ENCODE assay signal across 8 cellular contexts in the genomic region with DNA sequence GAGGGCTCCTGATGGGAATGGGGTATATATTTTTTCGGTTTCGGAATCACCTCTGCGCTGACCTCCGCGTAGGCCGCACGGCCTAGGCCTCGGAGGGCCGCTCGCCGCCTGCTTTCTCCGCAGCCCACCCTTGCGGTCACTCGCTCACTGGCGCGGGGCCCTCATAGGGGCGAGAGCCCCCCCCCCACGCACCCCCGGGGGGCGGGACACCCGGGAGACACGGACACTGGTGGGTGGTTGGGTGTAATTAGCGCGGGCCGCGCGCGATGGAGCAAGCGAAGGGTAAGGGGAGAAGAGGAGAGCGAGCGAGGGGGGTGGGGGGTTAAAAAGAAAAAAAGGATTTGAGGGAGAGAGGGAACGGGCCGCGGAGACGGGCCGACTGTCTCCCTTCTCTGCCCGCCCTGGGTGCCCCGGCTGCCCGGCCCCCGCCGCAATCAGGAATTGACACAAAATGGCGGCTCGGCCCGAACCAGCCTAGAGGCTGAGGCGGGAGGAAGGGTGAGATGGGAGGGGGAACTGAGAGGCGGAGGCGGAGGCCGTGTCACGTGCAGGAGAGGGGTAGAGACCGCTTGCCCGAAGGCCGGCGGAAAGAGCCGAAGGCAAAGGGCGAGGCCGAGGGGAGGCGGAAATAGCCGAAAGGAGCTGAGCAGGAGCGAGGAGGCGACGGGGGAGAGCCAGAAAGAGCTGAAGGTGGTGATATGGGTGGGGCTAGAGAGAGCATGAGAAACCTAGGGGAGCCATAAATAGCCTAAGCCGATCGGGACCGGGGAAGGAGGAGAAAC. TPM values are rescaled to one million over a fixed set of nuclear protein-coding genes. Genes with fewer than 3 reads are reported as not detected.
DNase-seq lines count a peak whose midpoint lies in the region; ATAC-seq and TF ChIP-seq lines count a peak whose summit lies in the region.

No MANE protein-coding gene starts in this region.

- peak; percentile 30; the same call in 1 of the 2 replicates for TF ChIP-seq EP300 in Ishikawa (IDR thresholded peaks at IDR 0.05; ENCODE audit: borderline replicate concordance)

- TF ChIP-seq CTCF in mucosa of descending colon (IDR thresholded peaks at IDR 0.05) = no peak

- intact Hi-C loops in mucosa of descending colon (cut with DNase I, micrococcal nuclease) = no loop called here

- no peaks in the 10 kb centered on the region for H3K36me3 ChIP-seq in mucosa of descending colon (ENCODE audit: low read depth)

- TF ChIP-seq RAD21 in Ishikawa (IDR thresholded peaks at IDR 0.05; ENCODE audit: low read depth) = no peak

- H3K9me3 ChIP-seq in mucosa of descending colon = no peaks in the 10 kb centered on the region

- ATAC-seq in GM21619 (IDR thresholded peaks at IDR 0.05; ENCODE audit: unreplicated experiment) (peak; percentile 78), mucosa of descending colon (peak; percentile 90)

- DNase-seq in DMS153 treated with DMSO at 0.1 percent for 48 hours (lab: John Stamatoyannopoulos, UW; ENCODE audit: unreplicated experiment) (peak; percentile 96), OCI-M2 (lab: John Stamatoyannopoulos, UW; ENCODE audit: unreplicated experiment) (peak; percentile 95), epithelial cell of prostate (ENCODE audit: low read depth, low spot score) (peak; percentile 95), mucosa of descending colon (peak; percentile 98 to 100 (median 100))
- DNase-seq in activated T-cell treated with anti-CD3 and anti-CD28 coated beads, Interleukin-2, amount 50 U/mL, for 1 hour = peak; percentile 99
- peak; percentile 90 to 98 for DNase-seq in stimulated activated CD8-positive, alpha-beta memory T cell treated with anti-CD3 and anti-CD28 coated beads, Interleukin-4, amount 100 ng/mL, for 1 hour (ENCODE audit: low read depth in 2 of 2, low spot score in 1 of 2)

- peaks cover 11% of the 10 kb centered on the region for H3K4me1 ChIP-seq in mucosa of descending colon (ENCODE audit: low read depth)

- H3K4me3 ChIP-seq in mucosa of descending colon = peak overlapping the region; percentile 92

- H3K27ac ChIP-seq in epithelial cell of prostate = peak overlapping the region; percentile 99

TF ChIP-seq in Ishikawa, 13 proteins besides CTCF, POLR2A, EP300 and RAD21:
- TF ChIP-seq FOXM1 (IDR thresholded peaks at IDR 0.05; ENCODE audit: borderline replicate concordance, low read depth) = no peak
- TF ChIP-seq ZBTB7A (IDR thresholded peaks at IDR 0.05; ENCODE audit: low read depth) = no peak; the same call in none of the 2 replicates
- TF ChIP-seq NFIC (IDR thresholded peaks at IDR 0.05) = 0 out of 2 replicates have a peak, but pooled peaks have one; percentile 4
- TF ChIP-seq, protein P1, sequence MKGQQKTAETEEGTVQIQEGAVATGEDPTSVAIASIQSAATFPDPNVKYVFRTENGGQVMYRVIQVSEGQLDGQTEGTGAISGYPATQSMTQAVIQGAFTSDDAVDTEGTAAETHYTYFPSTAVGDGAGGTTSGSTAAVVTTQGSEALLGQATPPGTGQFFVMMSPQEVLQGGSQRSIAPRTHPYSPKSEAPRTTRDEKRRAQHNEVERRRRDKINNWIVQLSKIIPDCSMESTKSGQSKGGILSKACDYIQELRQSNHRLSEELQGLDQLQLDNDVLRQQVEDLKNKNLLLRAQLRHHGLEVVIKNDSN (IDR thresholded peaks at IDR 0.05) = peak; percentile 99
- TF ChIP-seq TEAD4 (IDR thresholded peaks at IDR 0.05) = peak; percentile 43
- peak; percentile 80 for TF ChIP-seq EGR1 (IDR thresholded peaks at IDR 0.05)
- TF ChIP-seq YY1 (IDR thresholded peaks at IDR 0.05; ENCODE audit: low read depth) = peak; percentile 94
- TF ChIP-seq MAX (IDR thresholded peaks at IDR 0.05) = peak; percentile 88
- TF ChIP-seq CREB1 (IDR thresholded peaks at IDR 0.05; ENCODE audit: low read depth) = no peak
- TF ChIP-seq TAF1 (IDR thresholded peaks at IDR 0.05; ENCODE audit: low read depth) = peak; percentile 74
- TF ChIP-seq, protein P2, sequence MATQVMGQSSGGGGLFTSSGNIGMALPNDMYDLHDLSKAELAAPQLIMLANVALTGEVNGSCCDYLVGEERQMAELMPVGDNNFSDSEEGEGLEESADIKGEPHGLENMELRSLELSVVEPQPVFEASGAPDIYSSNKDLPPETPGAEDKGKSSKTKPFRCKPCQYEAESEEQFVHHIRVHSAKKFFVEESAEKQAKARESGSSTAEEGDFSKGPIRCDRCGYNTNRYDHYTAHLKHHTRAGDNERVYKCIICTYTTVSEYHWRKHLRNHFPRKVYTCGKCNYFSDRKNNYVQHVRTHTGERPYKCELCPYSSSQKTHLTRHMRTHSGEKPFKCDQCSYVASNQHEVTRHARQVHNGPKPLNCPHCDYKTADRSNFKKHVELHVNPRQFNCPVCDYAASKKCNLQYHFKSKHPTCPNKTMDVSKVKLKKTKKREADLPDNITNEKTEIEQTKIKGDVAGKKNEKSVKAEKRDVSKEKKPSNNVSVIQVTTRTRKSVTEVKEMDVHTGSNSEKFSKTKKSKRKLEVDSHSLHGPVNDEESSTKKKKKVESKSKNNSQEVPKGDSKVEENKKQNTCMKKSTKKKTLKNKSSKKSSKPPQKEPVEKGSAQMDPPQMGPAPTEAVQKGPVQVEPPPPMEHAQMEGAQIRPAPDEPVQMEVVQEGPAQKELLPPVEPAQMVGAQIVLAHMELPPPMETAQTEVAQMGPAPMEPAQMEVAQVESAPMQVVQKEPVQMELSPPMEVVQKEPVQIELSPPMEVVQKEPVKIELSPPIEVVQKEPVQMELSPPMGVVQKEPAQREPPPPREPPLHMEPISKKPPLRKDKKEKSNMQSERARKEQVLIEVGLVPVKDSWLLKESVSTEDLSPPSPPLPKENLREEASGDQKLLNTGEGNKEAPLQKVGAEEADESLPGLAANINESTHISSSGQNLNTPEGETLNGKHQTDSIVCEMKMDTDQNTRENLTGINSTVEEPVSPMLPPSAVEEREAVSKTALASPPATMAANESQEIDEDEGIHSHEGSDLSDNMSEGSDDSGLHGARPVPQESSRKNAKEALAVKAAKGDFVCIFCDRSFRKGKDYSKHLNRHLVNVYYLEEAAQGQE (IDR thresholded peaks at IDR 0.05; ENCODE audit: low read depth) = no peak
- TF ChIP-seq TCF12 (IDR thresholded peaks at IDR 0.05; ENCODE audit: low read depth) = no peak; the same call in 1 of the 2 replicates
- peak; percentile 18; the same call in 1 of the 2 replicates for TF ChIP-seq CEBPB (IDR thresholded peaks at IDR 0.05)
TF ChIP-seq in Ishikawa: peak in this region for 8.

RNA-seq across cellular contexts. Expression of gene ZC3H4, which starts 0.7 kb away (rescaled TPM):
- 10 to 100 TPM; 44.4 to 53.4 (median 52.8) TPM for total RNA-seq in mucosa of descending colon

RNA-seq across cellular contexts. Expression of gene SAE1, which starts 17.8 kb away (rescaled TPM):
- 100 to 1,000 TPM in 1 of 3 donors, 10 to 100 TPM in 2; 41.7 to 133 (median 66.4) TPM for total RNA-seq in mucosa of descending colon

Comparison
In these comparisons a context has a peak if more than half of its experiments do, and no peak if none do; other contexts are left out.
1. Peak in every context shown above with its lines: DNase-seq, ATAC-seq, H3K4me3 ChIP-seq and H3K27ac ChIP-seq.